ENCODE assay signal across 16 cellular contexts in the genomic region with DNA sequence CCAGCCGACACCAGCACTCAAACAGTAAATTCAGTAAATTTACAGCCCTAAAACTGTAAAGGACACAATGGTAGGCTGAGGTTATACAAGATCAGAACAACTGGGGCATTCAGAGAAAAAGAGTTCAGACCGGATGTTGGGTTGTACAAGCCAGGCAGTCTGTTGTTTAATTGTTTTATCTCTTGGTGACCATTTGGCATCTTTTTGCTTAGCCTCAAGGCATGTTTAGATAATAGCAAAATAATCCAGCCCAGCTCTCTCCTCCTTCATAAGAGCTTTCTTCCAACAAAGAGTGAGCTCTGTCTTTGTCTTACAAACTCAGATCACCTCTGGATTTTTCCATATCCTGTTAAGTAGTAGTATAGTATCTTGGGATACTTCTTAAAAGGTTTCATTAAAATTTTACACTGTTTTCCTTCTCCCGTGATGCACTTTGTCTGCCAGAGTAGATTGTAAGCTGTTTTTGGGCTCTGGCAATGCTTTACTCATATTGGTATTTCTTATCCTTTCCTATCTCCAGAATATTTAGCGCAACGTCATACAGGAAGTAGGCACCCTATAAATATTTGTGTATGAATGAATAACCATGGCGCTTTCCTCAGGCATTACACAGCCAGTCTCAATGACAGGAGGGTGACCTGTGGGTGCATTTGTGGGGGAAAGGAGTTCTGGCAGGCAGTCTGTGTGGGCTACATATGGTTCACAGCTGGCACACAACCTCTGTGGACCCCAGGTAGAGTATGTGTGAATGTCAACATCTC. TPM values are rescaled to one million over a fixed set of nuclear protein-coding genes. Genes with fewer than 3 reads are reported as not detected.
DNase-seq lines count a peak whose midpoint lies in the region; ATAC-seq and TF ChIP-seq lines count a peak whose summit lies in the region.
"Had no signal": no experiment of that assay in that cellular context is flagged by ENCODE, and none has a peak within 500 bp of the region (broad histone marks: within the 10 kb centered on the region; RNA-seq: fewer than 3 reads in every experiment).

No MANE protein-coding gene starts in this region.

- H3K36me3 ChIP-seq in brain microvascular endothelial cell (replicated peaks) (no peaks in the 10 kb centered on the region), body of pancreas (replicated peaks in 1 of 2; ENCODE audit: insufficient read depth in 1 of 2, low read depth in 2 of 2) (no peaks in the 10 kb centered on the region)
- H3K36me3 ChIP-seq: left lung had no signal

- no peaks in the 10 kb centered on the region for H3K9me3 ChIP-seq in body of pancreas
- H3K9me3 ChIP-seq: A549, left lung had no signal

- H3K27me3 ChIP-seq in brain microvascular endothelial cell (replicated peaks) (no peaks in the 10 kb centered on the region), body of pancreas (no peaks in the 10 kb centered on the region)
- H3K27me3 ChIP-seq: left lung had no signal

- no peaks in the 10 kb centered on the region for H3K4me1 ChIP-seq in body of pancreas

- in situ Hi-C loops in brain microvascular endothelial cell (cut with HindIII; ENCODE audit: low pct_ligation_motif_present, low sequenced_read_pairs): no loop called here

- WGBS in body of pancreas, 2 donors: 63% methylated on average over 6 of the region's 6 CpGs

- peak overlapping the region; percentile 40 for H3K27ac ChIP-seq in brain microvascular endothelial cell
- H3K27ac ChIP-seq in body of pancreas: no peak overlapping the region

- no peak overlapping the region for H3K4me3 ChIP-seq in brain microvascular endothelial cell (ENCODE audit: low read depth, low read length)
- H3K4me3 ChIP-seq in body of pancreas: no peak overlapping the region
- H3K4me3 ChIP-seq: A549, left lung had no signal

- peak overlapping the region; percentile 36 for H3K27ac Mint-ChIP-seq in osteocyte (ENCODE audit: unreplicated experiment)
- H3K27ac Mint-ChIP-seq: stimulated activated naive CD8-positive, alpha-beta T cell treated with anti-CD3 and anti-CD28 coated beads, Interleukin-15, amount 100 ng/mL, for 72 hours had no signal

- TF ChIP-seq CTCF in brain microvascular endothelial cell (IDR thresholded peaks at IDR 0.05; ENCODE audit: low read depth, low read length, missing control alignments) (no peak), osteocyte (IDR thresholded peaks at IDR 0.05) (no peak), body of pancreas (IDR thresholded peaks at IDR 0.05) (no peak)

- intact Hi-C loops in body of pancreas (cut with DNase I): no loop called here

- no peak for ATAC-seq in body of pancreas
- ATAC-seq: left lung; stimulated activated naive CD8-positive, alpha-beta T cell treated with anti-CD3 and anti-CD28 coated beads, Interleukin-15, amount 100 ng/mL, for 72 hours had no signal

- TF ChIP-seq POLR2A in body of pancreas (IDR thresholded peaks at IDR 0.05): no peak

- peaks cover 4% of the 10 kb centered on the region for H3K9me3 Mint-ChIP-seq in osteocyte (ENCODE audit: unreplicated experiment)

- no peaks in the 10 kb centered on the region for H3K27me3 Mint-ChIP-seq in osteocyte (ENCODE audit: unreplicated experiment)
- H3K27me3 Mint-ChIP-seq: stimulated activated naive CD8-positive, alpha-beta T cell treated with anti-CD3 and anti-CD28 coated beads, Interleukin-15, amount 100 ng/mL, for 72 hours had no signal

- H3K4me3 Mint-ChIP-seq in osteocyte (ENCODE audit: unreplicated experiment): no peak overlapping the region
- H3K4me3 Mint-ChIP-seq: stimulated activated naive CD8-positive, alpha-beta T cell treated with anti-CD3 and anti-CD28 coated beads, Interleukin-15, amount 100 ng/mL, for 72 hours had no signal

- H3K4me1 Mint-ChIP-seq in osteocyte (ENCODE audit: unreplicated experiment): peaks cover 30% of the 10 kb centered on the region
- H3K4me1 Mint-ChIP-seq: stimulated activated naive CD8-positive, alpha-beta T cell treated with anti-CD3 and anti-CD28 coated beads, Interleukin-15, amount 100 ng/mL, for 72 hours had no signal

- DNase-seq in NCI-H146 (lab: John Stamatoyannopoulos, UW): peak; percentile 49
- DNase-seq in NCI-H146 treated with DMSO at 0.1 percent for 48 hours (lab: John Stamatoyannopoulos, UW; ENCODE audit: unreplicated experiment): no peak
- peak; percentile 97 for DNase-seq in M059J (ENCODE audit: low read depth)
- DNase-seq in brain microvascular endothelial cell: no peak
- no peak for DNase-seq in osteocyte (ENCODE audit: extremely low spot score, unreplicated experiment)
- no peak for DNase-seq in GM03348 (ENCODE audit: low spot score)
- no peak for DNase-seq in NK-92 (lab: John Stamatoyannopoulos, UW; ENCODE audit: unreplicated experiment)
- no peak for DNase-seq in body of pancreas
- DNase-seq: activated CD4-positive, alpha-beta T cell treated with anti-CD3 and anti-CD28 coated beads, Interleukin-2, amount 50 U/mL, for 48 hours; COR-L47; cortex of kidney; left lung; RPMI8226; stimulated activated naive CD8-positive, alpha-beta T cell treated with anti-CD3 and anti-CD28 coated beads, Interleukin-15, amount 100 ng/mL, for 72 hours; T-helper 9 cell had no signal

- peaks cover 2% of the 10 kb centered on the region for H3K36me3 Mint-ChIP-seq in osteocyte (ENCODE audit: unreplicated experiment)

RNA-seq across cellular contexts. Expression of a gene that starts 35.7 kb away (rescaled TPM):
- 116 and 176 TPM in 2 replicates for total RNA-seq in M059J (2014; rRNA removed; shearing (Covaris generic))
- total RNA-seq in osteocyte (320 and 339 TPM in 2 replicates), body of pancreas (1 to 10 TPM; 6.7 to 7.9 TPM)

RNA-seq across cellular contexts. Expression of a gene that starts 58.4 kb away (rescaled TPM):
- total RNA-seq in M059J (2014; rRNA removed; shearing (Covaris generic)): 124 and 158 TPM in 2 replicates
- 20.4 and 21.5 TPM in 2 replicates for total RNA-seq in osteocyte
- 10 to 100 TPM; 14.8 to 33.2 TPM for total RNA-seq in body of pancreas

Comparison
In these comparisons a context has a peak if more than half of its experiments do, and no peak if none do; other contexts are left out.
1. DNase-seq: peak in NCI-H146 (single experiment) and M059J (single experiment); none in NCI-H146 treated with DMSO at 0.1 percent for 48 hours (single experiment), brain microvascular endothelial cell (single experiment), osteocyte (single experiment), GM03348 (single experiment), NK-92 (single experiment) and body of pancreas (0 of 4).
2. RNA of a gene that starts 35.7 kb away (total RNA-seq): 320 to 339 TPM in osteocyte and 116 to 176 TPM in M059J; 6.7 to 7.9 TPM in body of pancreas; every median in the first group is over 10 times any median in the second.